Comparison of ENCODE assay signal across 8 cellular contexts in genomic region chr2:156437272-156437671, GRCh38. TPM values are rescaled to one million over a fixed set of nuclear protein-coding genes. Genes with fewer than 3 reads are reported as not detected.
DNase-seq lines count a peak whose midpoint lies in the region; ATAC-seq, FAIRE-seq and TF ChIP-seq lines count a peak whose summit lies in the region.

No MANE protein-coding gene starts in this region.

- WGBS in H1 (ENCODE audit: extremely low coverage in 1 of 2, insufficient coverage in 1 of 2, insufficient read length in 1 of 2, insufficient replicate concordance in 2 of 2, low coverage in 1 of 2, low lambda C conversion rate in 2 of 2, missing lambda C conversion rate in 1 of 2), 2 experiments, result 74% methylated on average over 6 of the region's 6 CpGs; no CpG with 5 or more reads in 1 of the 2 experiments

- TF ChIP-seq EP300 in H1 (IDR thresholded peaks at IDR 0.05; ENCODE audit: borderline replicate concordance in 1 of 2, low read depth in 2 of 2, low read length in 2 of 2), result no peak

- DNase-seq in H1 (ENCODE audit: low read depth in 1 of 2, low spot score in 2 of 2), result no peak
- DNase-seq in neural progenitor cell (ENCODE audit: low spot score), result peak; percentile 5
- no peak for DNase-seq in NCI-H82 (lab: John Stamatoyannopoulos, UW)
- no peak for DNase-seq in DMS153 (lab: John Stamatoyannopoulos, UW)
- no peak for DNase-seq in GM13977 (ENCODE audit: low spot score)

- H2BK5ac ChIP-seq in H1 (ENCODE audit: low read depth, low read length), result no peak overlapping the region

- H3K79me1 ChIP-seq in H1 (ENCODE audit: low read depth, low read length), result 0 out of 2 replicates have a peak, but pooled peaks cover 2% of the 10 kb centered on the region

- TF ChIP-seq CTCF in HEK293 (tag by site-specific recombination; IDR thresholded peaks at IDR 0.05) (no peak), OCI-LY3 (IDR thresholded peaks at IDR 0.05; ENCODE audit: low read depth, low read length) (no peak), H1 (IDR thresholded peaks at IDR 0.05; ENCODE audit: control extremely low read depth in 1 of 3, insufficient read depth in 1 of 3, low read depth in 1 of 3, low read length in 3 of 3) (no peak), neural progenitor cell (IDR thresholded peaks at IDR 0.05) (no peak), GM13977 (IDR thresholded peaks at IDR 0.05; ENCODE audit: extremely low read depth, insufficient read depth, missing control alignments) (no peak)

- H4K20me1 ChIP-seq in OCI-LY3 (ENCODE audit: insufficient read depth, low read length) (no peaks in the 10 kb centered on the region; the same call in 1 of the 2 replicates), H1 (replicated peaks in 1 of 2; ENCODE audit: control insufficient read depth in 1 of 2, insufficient read depth in 2 of 2, low read length in 2 of 2) (no peaks in the 10 kb centered on the region), neural progenitor cell (ENCODE audit: low read depth) (no peaks in the 10 kb centered on the region)

- H3K4ac ChIP-seq in H1 (replicated peaks; ENCODE audit: insufficient read length, low read depth, low read length), result no peak overlapping the region

- TF ChIP-seq POLR2A in H1 (IDR thresholded peaks at IDR 0.05; ENCODE audit: control extremely low read depth in 1 of 2, low read depth in 2 of 2, low read length in 2 of 2), result no peak

- peak overlapping the region; percentile 5; the same call in 1 of the 2 replicates for H3K4me3 ChIP-seq in HEK293 (ENCODE audit: low read depth, low read length)
- peak overlapping the region; percentile 85 for H3K4me3 ChIP-seq in OCI-LY3 (ENCODE audit: low read length)
- peak overlapping the region; percentile 58 to 76 (median 70); a peak in 6 of 8 replicates for H3K4me3 ChIP-seq in H1 (ENCODE audit: extremely low read depth in 1 of 4, insufficient read depth in 2 of 4, low read depth in 3 of 4, low read length in 4 of 4)
- H3K4me3 ChIP-seq in neural progenitor cell, result peak overlapping the region; percentile 50

- no peak overlapping the region for H3K23ac ChIP-seq in H1 (ENCODE audit: insufficient read length)

- no peak overlapping the region for H3K27ac ChIP-seq in HEK293 (ENCODE audit: extremely low read depth, low read depth, low read length)
- 0 out of 2 replicates have a peak overlapping the region, but pooled peaks have one; percentile 52 for H3K27ac ChIP-seq in OCI-LY3 (ENCODE audit: low read length)
- no peak overlapping the region for H3K27ac ChIP-seq in H1 (ENCODE audit: low read depth, low read length)
- H3K27ac ChIP-seq in neural progenitor cell, result no peak overlapping the region

- H3K9ac ChIP-seq in OCI-LY3 (ENCODE audit: low read length), result peak overlapping the region; percentile 91
- no peak overlapping the region for H3K9ac ChIP-seq in H1 (replicated peaks in 1 of 4; ENCODE audit: extremely low read depth in 1 of 4, low read depth in 3 of 4, low read length in 3 of 4)
- no peak overlapping the region for H3K9ac ChIP-seq in neural progenitor cell

- H2AK5ac ChIP-seq in H1 (ENCODE audit: low read depth, low read length), result no peak overlapping the region

- no peaks in the 10 kb centered on the region for H3K27me3 ChIP-seq in OCI-LY3 (ENCODE audit: low read depth, low read length)
- no peaks in the 10 kb centered on the region for H3K27me3 ChIP-seq in H1 (replicated peaks in 1 of 4; ENCODE audit: control insufficient read depth in 3 of 4, extremely low read depth in 1 of 4, insufficient read depth in 3 of 4, low read length in 3 of 4)
- H3K27me3 ChIP-seq in neural progenitor cell, result no peaks in the 10 kb centered on the region

- H3K23me2 ChIP-seq in H1 (ENCODE audit: low read depth, low read length), result peaks cover 11% of the 10 kb centered on the region

- TF ChIP-seq RAD21 in H1 (IDR thresholded peaks at IDR 0.05 in 1 of 2, conservative IDR thresholded peaks at IDR 0.05 in 1 of 2; ENCODE audit: low read depth in 2 of 2, low read length in 2 of 2), result no peak

- no peak overlapping the region for H2BK12ac ChIP-seq in H1 (ENCODE audit: low read depth, low read length)

- CTCF ChIA-PET in HEK293 (lab: Yijun Ruan, JAX), result interaction anchor here (0.6 to 1.1 kb wide), 3 partner anchors 102 to 150 kb away, joined by 3 to 7 read pairs (median 4); no protein-coding TSS in a partner anchor
- CTCF ChIA-PET in H1 (lab: Charles Lee; ENCODE audit: partially characterized antibody), result interaction anchor here (0.6 to 3.0 kb wide), 3 partner anchors 21 to 431 kb away, joined by 3 to 17 read pairs (median 5); no protein-coding TSS in a partner anchor

- no peaks in the 10 kb centered on the region for H3K36me3 ChIP-seq in HEK293 (ENCODE audit: control insufficient read depth in 2 of 2, insufficient read depth in 1 of 2, low read length in 2 of 2)
- peaks cover 7% of the 10 kb centered on the region for H3K36me3 ChIP-seq in OCI-LY3 (replicated peaks; ENCODE audit: low read depth, low read length)
- no peaks in the 10 kb centered on the region; a peak in 1 of 8 replicates for H3K36me3 ChIP-seq in H1 (ENCODE audit: control insufficient read depth in 2 of 4, insufficient read depth in 4 of 4, low read length in 3 of 4)
- H3K36me3 ChIP-seq in neural progenitor cell, result no peaks in the 10 kb centered on the region

- H3K4me1 ChIP-seq in HEK293 (ENCODE audit: control insufficient read depth, insufficient read depth, low read length) (no peaks in the 10 kb centered on the region), OCI-LY3 (ENCODE audit: low read length) (peaks cover 31% of the 10 kb centered on the region), H1 (replicated peaks in 1 of 4; ENCODE audit: control insufficient read depth in 3 of 4, insufficient read depth in 4 of 4, low read length in 3 of 4) (peaks cover 0 to 5% (median 2%) of the 10 kb centered on the region in 4 experiments; a peak in 4 of 7 replicates), neural progenitor cell (peaks cover 28% of the 10 kb centered on the region)

- no peak overlapping the region for H3K18ac ChIP-seq in H1 (ENCODE audit: extremely low read depth, low read length)

- peaks cover 8% of the 10 kb centered on the region for H3K27me3 Mint-ChIP-seq in neural progenitor cell (ENCODE audit: insufficient read depth, low read depth)

- no peak overlapping the region for H3K56ac ChIP-seq in H1 (replicated peaks; ENCODE audit: insufficient read length, low read depth, low read length)

- H3K79me2 ChIP-seq in OCI-LY3 (ENCODE audit: low read length) (peaks cover 40% of the 10 kb centered on the region), H1 (ENCODE audit: control insufficient read depth in 1 of 2, insufficient read depth in 2 of 2, low read length in 2 of 2) (peaks cover 0 to 36% of the 10 kb centered on the region in 2 experiments; a peak in 2 of 4 replicates), neural progenitor cell (ENCODE audit: low read depth) (peaks cover 42% of the 10 kb centered on the region)

- H2BK120ac ChIP-seq in H1 (replicated peaks; ENCODE audit: low read depth, low read length), result no peak overlapping the region

- peak; percentile 13 for ATAC-seq in GM18508 (IDR thresholded peaks at IDR 0.05; ENCODE audit: insufficient read depth, unreplicated experiment)

- no peak overlapping the region for H2BK15ac ChIP-seq in H1 (ENCODE audit: low read length)

- POLR2A ChIA-PET in HEK293 (lab: Yijun Ruan, JAX), result interaction anchor here (0.9 to 1.9 kb wide), 2 partner anchors 95 to 102 kb away, joined by 3 to 7 read pairs; no protein-coding TSS in a partner anchor
- POLR2A ChIA-PET in H1 (lab: Charles Lee; ENCODE audit: partially characterized antibody), result interaction anchor here (1.1 to 2.8 kb wide), 2 partner anchors 95 to 117 kb away, joined by 3 to 8 read pairs; no protein-coding TSS in a partner anchor

- no peak overlapping the region for H4K91ac ChIP-seq in H1 (replicated peaks; ENCODE audit: insufficient read length, low read length)

- H4K5ac ChIP-seq in H1 (ENCODE audit: insufficient read length, low read depth, low read length), result no peak overlapping the region

- peaks cover 23% of the 10 kb centered on the region for H3F3A ChIP-seq in neural progenitor cell (ENCODE audit: low read depth)

- H3K36me3 Mint-ChIP-seq in neural progenitor cell, result peaks cover 10% of the 10 kb centered on the region

- peak overlapping the region; percentile 89 for H3K4me3 Mint-ChIP-seq in neural progenitor cell

- H2AFZ ChIP-seq in OCI-LY3 (ENCODE audit: low read depth, low read length) (no peak overlapping the region), H1 (ENCODE audit: low read length) (no peak overlapping the region), neural progenitor cell (replicated peaks) (no peak overlapping the region)

- no peak overlapping the region for H3K14ac ChIP-seq in H1 (ENCODE audit: insufficient read length)

- H3K4me2 ChIP-seq in OCI-LY3 (ENCODE audit: low read length) (peak overlapping the region; percentile 88), H1 (ENCODE audit: insufficient read depth in 1 of 2, low read depth in 2 of 2, low read length in 2 of 2) (peak overlapping the region; percentile 90 to 93), neural progenitor cell (peak overlapping the region; percentile 87)

- FAIRE-seq in H1 (lab: Jason Lieb, UNC), result no peak

- no peaks in the 10 kb centered on the region for H3K9me3 ChIP-seq in HEK293 (ENCODE audit: control insufficient read depth, insufficient read depth, low read depth, low read length)
- H3K9me3 ChIP-seq in OCI-LY3 (ENCODE audit: insufficient read depth, low read length), result no peaks in the 10 kb centered on the region
- no peaks in the 10 kb centered on the region for H3K9me3 ChIP-seq in H1 (ENCODE audit: insufficient read depth in 2 of 2, low read depth in 1 of 2, low read length in 1 of 2)
- no peaks in the 10 kb centered on the region for H3K9me3 ChIP-seq in neural progenitor cell (ENCODE audit: low read depth)

- peaks cover 3% of the 10 kb centered on the region for H3K9me3 Mint-ChIP-seq in neural progenitor cell

- in situ Hi-C loops in GM13977 (cut with MboI; ENCODE audit: low pct_unique_long_range_greater_than_20kb, low sequenced_read_pairs, unreplicated experiment), result no loop called here

- H3K27ac Mint-ChIP-seq in neural progenitor cell, result no peak overlapping the region

- H3K4me1 Mint-ChIP-seq in neural progenitor cell, result peaks cover 18% of the 10 kb centered on the region

- H4K8ac ChIP-seq in H1 (ENCODE audit: extremely low read depth, insufficient read depth, low read length), result no peak overlapping the region

- no peak overlapping the region for H2BK20ac ChIP-seq in H1 (ENCODE audit: low read length)

TF ChIP-seq in HEK293, 187 proteins besides CTCF, POLR2A, EP300 and RAD21 (continues in another document):
- no peak for TF ChIP-seq ZNF174 (tag by site-specific recombination; IDR thresholded peaks at IDR 0.05)

RNA-seq across cellular contexts. Expression of gene GPD2, which starts 1.1 kb away (rescaled TPM):
- total RNA-seq in H1 (2021; fragmentation: NEBNext Ultra II Directional; extraction: Animal tissue kit (Norgen Biotek cat#: 25700)), result 43.1 and 43.6 TPM in 2 replicates
- polyA plus RNA-seq in H1 (2011; rRNA removed), result 6.2 and 8.4 TPM in 2 replicates
- polyA plus RNA-seq in H1 (2011; cell fraction: cytosol; rRNA removed), result 10.5 TPM
- 10.6 TPM for polyA plus RNA-seq in H1 (2011; cell fraction: nucleus; rRNA removed)
- 19.8 to 26.1 TPM (median 21.6 TPM) in 4 replicates for polyA plus RNA-seq in H1 (2012, experiment 1 of 2)
- 1.8 TPM for polyA plus RNA-seq in H1 (2012, experiment 2 of 2)
- 39.9 TPM for polyA plus RNA-seq in H1 (2013, experiment 1 of 2)
- polyA plus RNA-seq in H1 (2013, experiment 2 of 2), result 40.4 TPM
- polyA minus RNA-seq in H1 (2011; rRNA and poly(A)+ RNA removed), result 65.2 and 108 TPM in 2 replicates
- polyA minus RNA-seq in H1 (2011; cell fraction: cytosol; rRNA and poly(A)+ RNA removed), result 27.5 TPM
- 26.4 TPM for polyA minus RNA-seq in H1 (2011; cell fraction: nucleus; rRNA and poly(A)+ RNA removed)
- 67.2 and 176 TPM in 2 replicates for total RNA-seq in neural progenitor cell (ENCODE audit: low replicate concordance)

Comparison
In these comparisons a context has a peak if more than half of its experiments do, and no peak if none do; other contexts are left out.
1. H3K4me3 ChIP-seq: peak in every context shown above with its lines; median percentile 85 in OCI-LY3; 70 in H1; 50 in neural progenitor cell; 5 in HEK293.